Comparison of ENCODE assay signal across 16 cellular contexts in genomic region chr9:71692337-71692736, GRCh38.
A peak's percentile ranks its signal among the peaks of the same experiment; 100 is the strongest.
DNase-seq lines count a peak whose midpoint lies in the region; ATAC-seq, FAIRE-seq and TF ChIP-seq lines count a peak whose summit lies in the region.
"Had no signal": no experiment of that assay in that cellular context is flagged by ENCODE, and none has a peak within 500 bp of the region (broad histone marks: within the 10 kb centered on the region; RNA-seq: fewer than 3 reads in every experiment).

No MANE protein-coding gene starts in this region.

- H3K36me3 ChIP-seq in lower lobe of right lung = peaks cover 81% of the 10 kb centered on the region
- H3K36me3 ChIP-seq: ovary had no signal

- H3K14ac ChIP-seq in H9 (ENCODE audit: insufficient read depth, low read length) = no peak overlapping the region

- no peak overlapping the region for H2BK120ac ChIP-seq in H9 (ENCODE audit: low read depth, low read length, poor library complexity, severe bottlenecking)

- 0 out of 2 replicates have a peak, but pooled peaks cover 1% of the 10 kb centered on the region for H3K79me2 ChIP-seq in H9 (ENCODE audit: insufficient read depth, low read length)

- no peak for TF ChIP-seq CTCF in A549 (IDR thresholded peaks at IDR 0.05)
- TF ChIP-seq CTCF in H9 (conservative IDR thresholded peaks at IDR 0.05) = no peak
- no peak for TF ChIP-seq CTCF in cardiac fibroblast (IDR thresholded peaks at IDR 0.05; ENCODE audit: low read depth, low read length)
- no peak for TF ChIP-seq CTCF in lower lobe of right lung (IDR thresholded peaks at IDR 0.05)
- no peak for TF ChIP-seq CTCF in GM13977 (IDR thresholded peaks at IDR 0.05; ENCODE audit: extremely low read depth, insufficient read depth, missing control alignments)

- H3K27me3 Mint-ChIP-seq in H9 (ENCODE audit: low read depth) = no peaks in the 10 kb centered on the region
- H3K27me3 Mint-ChIP-seq: activated CD8-positive, alpha-beta T cell treated with anti-CD3 and anti-CD28 coated beads for 36 hours had no signal

- no peaks in the 10 kb centered on the region for H3K79me1 ChIP-seq in H9 (ENCODE audit: insufficient read depth, low read depth, low read length, poor library complexity, severe bottlenecking)

- no peak overlapping the region for H4K8ac ChIP-seq in H9 (replicated peaks; ENCODE audit: insufficient read length, low read depth, low read length)

- H3T11ph ChIP-seq in H9 (ENCODE audit: low read length) = no peak overlapping the region

- in situ Hi-C loops in GM13977 (cut with MboI; ENCODE audit: low pct_unique_long_range_greater_than_20kb, low sequenced_read_pairs, unreplicated experiment) = no loop called here

- no peak overlapping the region for H3K4me3 ChIP-seq in A549
- no peak overlapping the region for H3K4me3 ChIP-seq in cardiac fibroblast (replicated peaks in 1 of 2; ENCODE audit: low read depth in 2 of 2, low read length in 2 of 2)
- no peak overlapping the region for H3K4me3 ChIP-seq in lower lobe of right lung
- H3K4me3 ChIP-seq: ovary had no signal

- DNase-seq in A549 (ENCODE audit: low read depth in 1 of 2, low spot score in 1 of 2) = no peak
- no peak for DNase-seq in H9
- DNase-seq in cardiac fibroblast (ENCODE audit: low read depth in 2 of 2) = peak; percentile 58 to 60
- no peak for DNase-seq in lower lobe of right lung
- DNase-seq in NCI-H446 treated with DMSO at 0.1 percent for 48 hours (lab: John Stamatoyannopoulos, UW) = no peak
- no peak for DNase-seq in GM13977 (ENCODE audit: low spot score)
- DNase-seq: activated CD8-positive, alpha-beta T cell treated with anti-CD3 and anti-CD28 coated beads for 36 hours; amygdala; CD8-positive, alpha-beta T cell; islet precursor cell; MV-4-11; NCI-H748 treated with DMSO at 0.1 percent for 48 hours; SK-N-SH had no signal

- 71% methylated on average over 1 of the region's 1 CpG for WGBS in A549 (ENCODE audit: missing lambda C conversion rate)
- WGBS in H9 (ENCODE audit: extremely low coverage, insufficient read length, low lambda C conversion rate) = no CpG with 5 or more reads among the region's 1 CpG

- no peaks in the 10 kb centered on the region for H3K9me3 Mint-ChIP-seq in H9
- H3K9me3 Mint-ChIP-seq: activated CD8-positive, alpha-beta T cell treated with anti-CD3 and anti-CD28 coated beads for 36 hours; CD8-positive, alpha-beta T cell had no signal

- no peak overlapping the region for H2BK12ac ChIP-seq in H9 (ENCODE audit: insufficient read length, low read depth, low read length)

- intact Hi-C loops in lower lobe of right lung (cut with DNase I) = no loop called here

- H2AK5ac ChIP-seq in H9 (ENCODE audit: insufficient read length, low read length) = no peak overlapping the region

- no peak overlapping the region for H2AFZ ChIP-seq in H9 (ENCODE audit: low read length)

- no peak for TF ChIP-seq EP300 in A549 (IDR thresholded peaks at IDR 0.05)

- no peak for FAIRE-seq in A549 (lab: Jason Lieb, UNC)

- no peak overlapping the region for H3K56ac ChIP-seq in H9 (ENCODE audit: insufficient read length, low read depth, low read length)

- H3K23ac ChIP-seq in H9 (ENCODE audit: insufficient read length, low read depth, low read length) = no peak overlapping the region

- peak overlapping the region; percentile 22 to 91 (median 63); a peak in 2 of 7 replicates for H3K27ac Mint-ChIP-seq in H9
- H3K27ac Mint-ChIP-seq: CD8-positive, alpha-beta T cell had no signal

- CTCF ChIA-PET in A549 (lab: Yijun Ruan, JAX) = interaction anchor here (0.6 to 3.7 kb wide), 5 partner anchors 9 to 1543 kb away, joined by 3 to 10 read pairs (median 4); no protein-coding TSS in a partner anchor

- no peaks in the 10 kb centered on the region for H4K20me1 ChIP-seq in H9 (ENCODE audit: control insufficient read depth, insufficient read depth, insufficient read length)

- H4K5ac ChIP-seq in H9 (ENCODE audit: insufficient read length, low read depth, low read length) = no peak overlapping the region

- H2BK15ac ChIP-seq in H9 (ENCODE audit: low read depth, low read length) = no peak overlapping the region

- H3K36me3 Mint-ChIP-seq in H9 (ENCODE audit: insufficient read depth in 1 of 3, low read depth in 3 of 3) = peaks cover 32 to 77% (median 76%) of the 10 kb centered on the region in 3 experiments; a peak in 6 of 7 replicates

- no peak overlapping the region for H3K4me3 Mint-ChIP-seq in H9
- H3K4me3 Mint-ChIP-seq: activated CD8-positive, alpha-beta T cell treated with anti-CD3 and anti-CD28 coated beads for 36 hours; CD8-positive, alpha-beta T cell had no signal

- H3K4me1 ChIP-seq in A549 (peaks cover 30% of the 10 kb centered on the region), H9 (ENCODE audit: insufficient read depth, low read length) (no peaks in the 10 kb centered on the region), lower lobe of right lung (peaks cover 7% of the 10 kb centered on the region)

- 0 out of 4 replicates have a peak, but pooled peaks cover 0 to 2% of the 10 kb centered on the region in 2 experiments for H3K4me1 Mint-ChIP-seq in H9

- ATAC-seq in A549 = no peak
- ATAC-seq in lower lobe of right lung = peak; percentile 60 to 63
- ATAC-seq in HG03442 (IDR thresholded peaks at IDR 0.05; ENCODE audit: unreplicated experiment) = no peak
- no peak for ATAC-seq in GM18498 (IDR thresholded peaks at IDR 0.05; ENCODE audit: unreplicated experiment)
- ATAC-seq: activated CD8-positive, alpha-beta T cell treated with anti-CD3 and anti-CD28 coated beads for 36 hours; CD8-positive, alpha-beta T cell had no signal

- H4K91ac ChIP-seq in H9 (ENCODE audit: insufficient read length, low read depth, low read length) = no peak overlapping the region

- H3K9ac ChIP-seq in H9 (ENCODE audit: extremely low read depth, insufficient read length, low read length) = no peak overlapping the region
- H3K9ac ChIP-seq: SK-N-SH had no signal

- H3K23me2 ChIP-seq in H9 (ENCODE audit: insufficient read length, low read depth, low read length, poor library complexity, severe bottlenecking) = no peaks in the 10 kb centered on the region

- H3K9me3 ChIP-seq in A549 = no peaks in the 10 kb centered on the region
- no peaks in the 10 kb centered on the region for H3K9me3 ChIP-seq in H9 (ENCODE audit: control insufficient read depth, low read depth, low read length)
- H3K9me3 ChIP-seq in lower lobe of right lung = no peaks in the 10 kb centered on the region
- H3K9me3 ChIP-seq: ovary, SK-N-SH had no signal

- no peak overlapping the region for H3K4ac ChIP-seq in H9 (ENCODE audit: low read depth, low read length)

- POLR2A ChIA-PET in A549 (lab: Yijun Ruan, JAX) = no interaction called here

- no peak for TF ChIP-seq POLR2A in A549 (IDR thresholded peaks at IDR 0.05; ENCODE audit: low read length)

- no peaks in the 10 kb centered on the region for H3K27me3 ChIP-seq in H9 (ENCODE audit: insufficient read depth, low read length)
- no peaks in the 10 kb centered on the region for H3K27me3 ChIP-seq in lower lobe of right lung (ENCODE audit: low read depth)
- H3K27me3 ChIP-seq: ovary had no signal

- H3K18ac ChIP-seq in H9 (ENCODE audit: insufficient read length, low read depth, low read length) = no peak overlapping the region

- H3K4me2 ChIP-seq in A549 (no peak overlapping the region), H9 (ENCODE audit: insufficient read depth, insufficient read length, low read length) (no peak overlapping the region)
- H3K4me2 ChIP-seq: SK-N-SH had no signal

- TF ChIP-seq RAD21 in A549 (conservative IDR thresholded peaks at IDR 0.05 in 1 of 2, IDR thresholded peaks at IDR 0.05 in 1 of 2) = no peak

- peak overlapping the region in 1 of 2 experiments; percentile 43; a peak in 3 of 6 replicates for H3K27ac ChIP-seq in A549
- no peak overlapping the region for H3K27ac ChIP-seq in H9 (ENCODE audit: insufficient read length, low read depth, low read length)
- no peak overlapping the region for H3K27ac ChIP-seq in lower lobe of right lung
- H3K27ac ChIP-seq: ovary had no signal

- H2BK5ac ChIP-seq in H9 (ENCODE audit: insufficient read length, low read length) = no peak overlapping the region

- no peak overlapping the region for H2BK20ac ChIP-seq in H9 (ENCODE audit: low read depth, low read length, poor library complexity, severe bottlenecking)

TF ChIP-seq in A549, 52 proteins besides CTCF, POLR2A, EP300 and RAD21:
- TF ChIP-seq FOXS1 (CRISPR knock-in tag; IDR thresholded peaks at IDR 0.05) (no peak), MAFK (IDR thresholded peaks at IDR 0.05; ENCODE audit: partially characterized antibody) (peak; percentile 94), RARB (CRISPR knock-in tag; IDR thresholded peaks at IDR 0.05) (no peak), HOXA7 (CRISPR knock-in tag; IDR thresholded peaks at IDR 0.05) (no peak)
TF ChIP-seq in A549: peak in this region for 1.

Comparison
In these comparisons a context has a peak if more than half of its experiments do, and no peak if none do; other contexts are left out.
1. ATAC-seq: peak in lower lobe of right lung (2 of 2); none in A549 (0 of 2), HG03442 (single experiment) and GM18498 (single experiment).
2. DNase-seq: peak in cardiac fibroblast (2 of 2); none in A549 (0 of 2), H9 (single experiment), lower lobe of right lung (single experiment), NCI-H446 treated with DMSO at 0.1 percent for 48 hours (single experiment) and GM13977 (single experiment).